In the genomic region with DNA sequence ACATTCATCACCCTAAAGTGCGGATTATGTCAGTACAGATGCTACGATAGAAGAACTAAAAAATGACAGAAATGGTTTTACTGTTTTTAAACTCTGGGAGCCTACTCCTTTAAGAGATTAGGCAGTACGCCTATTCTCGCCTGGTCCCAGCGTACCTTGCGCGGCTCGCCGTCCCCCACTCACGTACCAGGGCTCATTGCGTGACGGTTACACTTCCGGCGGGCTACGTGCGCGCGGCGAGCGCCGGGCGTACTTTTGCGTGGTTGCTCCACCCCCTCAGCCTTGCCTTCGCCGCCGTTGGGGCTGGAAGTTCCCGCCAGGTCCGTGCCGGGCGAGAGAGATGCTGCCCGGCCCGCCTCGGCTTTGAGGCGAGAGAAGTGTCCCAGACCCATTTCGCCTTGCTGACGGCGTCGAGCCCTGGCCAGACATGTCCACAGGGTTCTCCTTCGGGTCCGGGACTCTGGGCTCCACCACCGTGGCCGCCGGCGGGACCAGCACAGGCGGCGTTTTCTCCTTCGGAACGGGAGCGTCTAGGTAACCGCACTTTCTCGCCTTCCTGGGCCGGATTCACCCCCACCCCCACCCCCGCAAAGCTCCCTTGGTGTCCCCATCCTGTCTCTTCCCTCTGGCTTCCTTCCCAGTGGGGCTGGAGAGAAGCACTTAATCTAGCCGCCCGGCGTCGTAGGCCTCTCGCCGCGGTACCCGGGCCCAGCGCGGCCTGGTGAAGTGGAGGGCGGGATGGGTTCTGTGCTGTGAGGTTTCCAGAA, we compare ENCODE assay signal across 8 cellular contexts. TPM values are rescaled to one million over a fixed set of nuclear protein-coding genes. Genes with fewer than 3 reads are reported as not detected.
A peak's percentile ranks its signal among the peaks of the same experiment; 100 is the strongest.
DNase-seq lines count a peak whose midpoint lies in the region; ATAC-seq, FAIRE-seq and TF ChIP-seq lines count a peak whose summit lies in the region.

A gene with protein sequence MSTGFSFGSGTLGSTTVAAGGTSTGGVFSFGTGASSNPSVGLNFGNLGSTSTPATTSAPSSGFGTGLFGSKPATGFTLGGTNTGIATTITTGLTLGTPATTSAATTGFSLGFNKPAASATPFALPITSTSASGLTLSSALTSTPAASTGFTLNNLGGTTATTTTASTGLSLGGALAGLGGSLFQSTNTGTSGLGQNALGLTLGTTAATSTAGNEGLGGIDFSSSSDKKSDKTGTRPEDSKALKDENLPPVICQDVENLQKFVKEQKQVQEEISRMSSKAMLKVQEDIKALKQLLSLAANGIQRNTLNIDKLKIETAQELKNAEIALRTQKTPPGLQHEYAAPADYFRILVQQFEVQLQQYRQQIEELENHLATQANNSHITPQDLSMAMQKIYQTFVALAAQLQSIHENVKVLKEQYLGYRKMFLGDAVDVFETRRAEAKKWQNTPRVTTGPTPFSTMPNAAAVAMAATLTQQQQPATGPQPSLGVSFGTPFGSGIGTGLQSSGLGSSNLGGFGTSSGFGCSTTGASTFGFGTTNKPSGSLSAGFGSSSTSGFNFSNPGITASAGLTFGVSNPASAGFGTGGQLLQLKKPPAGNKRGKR (plus strand): TSS at position 279 of the 767 bp plus-strand sequence. CDS start 149 bp downstream, at position 428.

- intact Hi-C loops in Right ventricle myocardium superior (cut with DNase I): no loop called here
- intact Hi-C loops in pancreas (cut with DNase I): no loop called here
- intact Hi-C loops in tibial artery (cut with DNase I; ENCODE audit: low total_unique reads): no loop called here

- peak within 1 kb of the TSS; percentile 96 for H3K9ac ChIP-seq in adipocyte (ENCODE audit: low read length)

- DNase-seq in NCI-H1436 (lab: John Stamatoyannopoulos, UW) (peak; percentile 72), T follicular helper cell (ENCODE audit: low read depth) (peak; percentile 90), adipocyte (ENCODE audit: low read depth) (peak; percentile 98), Right ventricle myocardium superior (peak; percentile 98), pancreas (peak; percentile 91 to 97 (median 94)), tibial artery (peak; percentile 96)

- WGBS in pancreas, 2 donors: 0% methylated on average over 64 of the region's 64 CpGs

- H3K27me3 ChIP-seq in adipocyte (replicated peaks; ENCODE audit: control insufficient read depth, insufficient read depth, low read length) (peaks cover 5% of the 10 kb centered on the region), pancreas (no peaks in the 10 kb centered on the region), tibial artery (peaks cover 0 to 3% of the 10 kb centered on the region in 2 donors)

- H3K36me3 ChIP-seq in adipocyte (ENCODE audit: control insufficient read depth, insufficient read depth, low read length, severe bottlenecking) (peaks cover 6% of the 10 kb centered on the region), pancreas (no peaks in the 10 kb centered on the region), tibial artery (no peaks in the 10 kb centered on the region)

- ATAC-seq in HG02798 (IDR thresholded peaks at IDR 0.05; ENCODE audit: poor library complexity, unreplicated experiment) (peak; percentile 100), Right ventricle myocardium superior (ENCODE audit: poor library complexity) (peak; percentile 100), pancreas (peak; percentile 100)

- peak within 1 kb of the TSS; percentile 35 to 85 (median 64) for H3K27ac ChIP-seq in pancreas
- peak within 1 kb of the TSS; percentile 89 to 91 for H3K27ac ChIP-seq in tibial artery

- TF ChIP-seq CTCF in GM12875 (IDR thresholded peaks at IDR 0.05; ENCODE audit: borderline replicate concordance, insufficient read depth, low read depth, low read length): no peak
- no peak for TF ChIP-seq CTCF in pancreas (IDR thresholded peaks at IDR 0.05)
- TF ChIP-seq CTCF in tibial artery (IDR thresholded peaks at IDR 0.05): no peak

- peak within 1 kb of the TSS; percentile 87 for H3K4me3 ChIP-seq in GM12875 (ENCODE audit: low read depth, low read length)
- H3K4me3 ChIP-seq in adipocyte (ENCODE audit: low read length): peak within 1 kb of the TSS; percentile 98
- peak within 1 kb of the TSS; percentile 63 to 78 (median 72) for H3K4me3 ChIP-seq in pancreas
- peak within 1 kb of the TSS; percentile 75 to 86 for H3K4me3 ChIP-seq in tibial artery

- H3K4me1 ChIP-seq in adipocyte (ENCODE audit: control insufficient read depth, insufficient read depth, low read length) (peaks cover 13% of the 10 kb centered on the region), pancreas (peaks cover 1 to 13% (median 8%) of the 10 kb centered on the region in 3 donors), tibial artery (peaks cover 0 to 22% (median 12%) of the 10 kb centered on the region in 4 donors)

- peak; percentile 91 for FAIRE-seq in pancreas (lab: Jason Lieb, UNC)

- no peaks in the 10 kb centered on the region for H3K9me3 ChIP-seq in adipocyte (ENCODE audit: control insufficient read depth, low read length)
- no peaks in the 10 kb centered on the region for H3K9me3 ChIP-seq in pancreas
- no peaks in the 10 kb centered on the region for H3K9me3 ChIP-seq in tibial artery

RNA-seq across cellular contexts. Expression of the gene that starts here (rescaled TPM):
- total RNA-seq in Right ventricle myocardium superior (22.0 TPM), pancreas (10 to 100 TPM in 5 of 6 donors, 1 to 10 TPM in 1; 7.8 to 22.3 (median 15.2) TPM)
- polyA plus RNA-seq in pancreas: 10 to 100 TPM in 1 of 2 donors, 1 to 10 TPM in 1; 6.1 to 11.4 TPM

Comparison
In these comparisons a context has a peak if more than half of its experiments do, and no peak if none do; other contexts are left out.
1. Peak in every context shown above with its lines: DNase-seq, ATAC-seq, H3K4me3 ChIP-seq and H3K27ac ChIP-seq.